ENCODE assay signal across 1 cellular context in genomic region chr11:43358308-43358669, GRCh38.
TF ChIP-seq lines count a peak whose summit lies in the region.

No MANE protein-coding gene starts in this region.

TF ChIP-seq in K562, 482 proteins besides CTCF, POLR2A, EP300 and RAD21 (continues in another document):
- TF ChIP-seq MGA (IDR thresholded peaks at IDR 0.05) (peak; percentile 51), SP1 (CRISPR knock-in tag; IDR thresholded peaks at IDR 0.05) (no peak), SMARCE1 (IDR thresholded peaks at IDR 0.05) (0 out of 2 replicates have a peak, but pooled peaks have one; percentile 22), ARNT (IDR thresholded peaks at IDR 0.05) (0 out of 4 replicates have a peak, but pooled peaks of 1 of the 2 experiments have one; percentile 48), NKRF (IDR thresholded peaks at IDR 0.05; ENCODE audit: borderline replicate concordance) (peak; percentile 36; the same call in 1 of the 2 replicates), ARID3A (IDR thresholded peaks at IDR 0.05; ENCODE audit: borderline replicate concordance, low read depth, low read length) (no peak), HMBOX1 (IDR thresholded peaks at IDR 0.05) (peak; percentile 38), BACH1 (tag; IDR thresholded peaks at IDR 0.05) (0 out of 2 replicates have a peak, but pooled peaks have one; percentile 35), ZBTB40 (IDR thresholded peaks at IDR 0.05) (no peak), ZBTB40 (CRISPR knock-in tag; IDR thresholded peaks at IDR 0.05) (no peak), AFF1 (IDR thresholded peaks at IDR 0.05; ENCODE audit: low read depth in 1 of 2, partially characterized antibody in 2 of 2) (peak in 1 of 2 experiments; percentile 13)
